Comparison of ENCODE assay signal across 7 cellular contexts in genomic region chr18:57004366-57005121, GRCh38.
DNase-seq lines count a peak whose midpoint lies in the region; ATAC-seq lines count a peak whose summit lies in the region.

No MANE protein-coding gene starts in this region.

- peaks cover 9% of the 10 kb centered on the region for H3K36me3 Mint-ChIP-seq in activated naive CD8-positive, alpha-beta T cell treated with anti-CD3 and anti-CD28 coated beads, Interleukin-2, amount 10 ng/mL, durations not matched to agents 7 days and 5 days
- peaks cover 0 to 11% (median 8%) of the 10 kb centered on the region in 5 donors for H3K36me3 Mint-ChIP-seq in naive thymus-derived CD4-positive, alpha-beta T cell

- POLR2A ChIA-PET in activated naive CD8-positive, alpha-beta T cell treated with anti-CD3 and anti-CD28 coated beads, Interleukin-2, amount 10 ng/mL, durations not matched to agents 7 days and 5 days (lab: Charles Lee) = no interaction called here
- POLR2A ChIA-PET in naive thymus-derived CD4-positive, alpha-beta T cell (lab: Charles Lee) = no interaction called here

- ATAC-seq in GM18498 (IDR thresholded peaks at IDR 0.05; ENCODE audit: unreplicated experiment) (peak; percentile 94), GM21526 (IDR thresholded peaks at IDR 0.05; ENCODE audit: low FRiP score, unreplicated experiment) (peak; percentile 94)
- ATAC-seq in activated naive CD8-positive, alpha-beta T cell treated with anti-CD3 and anti-CD28 coated beads, Interleukin-2, amount 10 ng/mL, durations not matched to agents 7 days and 5 days (ENCODE audit: low read depth) = peak; percentile 95
- peak; percentile 67 for ATAC-seq in naive thymus-derived CD4-positive, alpha-beta T cell

- CTCF ChIA-PET in naive thymus-derived CD4-positive, alpha-beta T cell (lab: Charles Lee) = interaction anchor here (1.3 kb wide), 1 partner anchor 135 kb away, joined by 3 read pairs; no protein-coding TSS in a partner anchor

- DNase-seq in HS-5 (ENCODE audit: low read depth) (peak; percentile 13), NCI-H2029 (lab: John Stamatoyannopoulos, UW) (no peak), NCI-H2196 (lab: John Stamatoyannopoulos, UW; ENCODE audit: unreplicated experiment) (no peak)
- no peak for DNase-seq in activated naive CD8-positive, alpha-beta T cell treated with anti-CD3 and anti-CD28 coated beads, Interleukin-2, amount 10 ng/mL, durations not matched to agents 7 days and 5 days
- DNase-seq in naive thymus-derived CD4-positive, alpha-beta T cell = no peak

- no peak overlapping the region for H3K27ac ChIP-seq in naive thymus-derived CD4-positive, alpha-beta T cell (ENCODE audit: low read depth, low read length)

- H3K27ac Mint-ChIP-seq in activated naive CD8-positive, alpha-beta T cell treated with anti-CD3 and anti-CD28 coated beads, Interleukin-2, amount 10 ng/mL, durations not matched to agents 7 days and 5 days = peak overlapping the region; percentile 2
- peak overlapping the region in 5 of 9 donors; percentile 41 to 74 (median 46) for H3K27ac Mint-ChIP-seq in naive thymus-derived CD4-positive, alpha-beta T cell

- H3K4me1 Mint-ChIP-seq in activated naive CD8-positive, alpha-beta T cell treated with anti-CD3 and anti-CD28 coated beads, Interleukin-2, amount 10 ng/mL, durations not matched to agents 7 days and 5 days = peaks cover 23% of the 10 kb centered on the region
- H3K4me1 Mint-ChIP-seq in naive thymus-derived CD4-positive, alpha-beta T cell = peaks cover 7 to 33% (median 25%) of the 10 kb centered on the region in 7 donors

- intact Hi-C loops in naive thymus-derived CD4-positive, alpha-beta T cell (cut with micrococcal nuclease) = loop anchor here in 1 of 2 donors (1.0 to 10.0 kb wide), 2 partner anchors 13 to 370 kb away; partner anchors contain the start of gene TXNL1

- no peaks in the 10 kb centered on the region for H3K27me3 ChIP-seq in naive thymus-derived CD4-positive, alpha-beta T cell (ENCODE audit: control insufficient read depth in 2 of 2, insufficient read depth in 2 of 2, low read length in 2 of 2)

- no peaks in the 10 kb centered on the region for H3K9me3 Mint-ChIP-seq in activated naive CD8-positive, alpha-beta T cell treated with anti-CD3 and anti-CD28 coated beads, Interleukin-2, amount 10 ng/mL, durations not matched to agents 7 days and 5 days
- no peaks in the 10 kb centered on the region for H3K9me3 Mint-ChIP-seq in naive thymus-derived CD4-positive, alpha-beta T cell

- H3K4me1 ChIP-seq in naive thymus-derived CD4-positive, alpha-beta T cell (ENCODE audit: control insufficient read depth in 2 of 2, insufficient read depth in 2 of 2, low read length in 2 of 2) = peaks cover 0 to 11% of the 10 kb centered on the region in 2 donors

- peak overlapping the region; percentile 25 for H3K4me3 Mint-ChIP-seq in activated naive CD8-positive, alpha-beta T cell treated with anti-CD3 and anti-CD28 coated beads, Interleukin-2, amount 10 ng/mL, durations not matched to agents 7 days and 5 days
- H3K4me3 Mint-ChIP-seq in naive thymus-derived CD4-positive, alpha-beta T cell = peak overlapping the region in 2 of 10 donors; percentile 35 to 37

- no peaks in the 10 kb centered on the region for H3K27me3 Mint-ChIP-seq in activated naive CD8-positive, alpha-beta T cell treated with anti-CD3 and anti-CD28 coated beads, Interleukin-2, amount 10 ng/mL, durations not matched to agents 7 days and 5 days
- no peaks in the 10 kb centered on the region for H3K27me3 Mint-ChIP-seq in naive thymus-derived CD4-positive, alpha-beta T cell

- H3K9me3 ChIP-seq in naive thymus-derived CD4-positive, alpha-beta T cell (ENCODE audit: control insufficient read depth in 2 of 3, low read length in 3 of 3) = no peaks in the 10 kb centered on the region

- no peaks in the 10 kb centered on the region for H3K36me3 ChIP-seq in naive thymus-derived CD4-positive, alpha-beta T cell (ENCODE audit: control insufficient read depth in 2 of 3, insufficient read depth in 3 of 3, low read length in 3 of 3)

- H3K4me3 ChIP-seq in naive thymus-derived CD4-positive, alpha-beta T cell (ENCODE audit: low read length) = no peak overlapping the region
